Comparison of ENCODE assay signal across 34 cellular contexts in genomic region chr7:43143918-43144589, GRCh38. TPM values are rescaled to one million over a fixed set of nuclear protein-coding genes. Genes with fewer than 3 reads are reported as not detected.
"Had no signal": no experiment of that assay in that cellular context is flagged by ENCODE, and none has a peak within 500 bp of the region (broad histone marks: within the 10 kb centered on the region; RNA-seq: fewer than 3 reads in every experiment).

No MANE protein-coding gene starts in this region.

- H3K4me3 ChIP-seq: adrenal gland, body of pancreas, coronary artery, heart right ventricle, left lung, lower lobe of right lung, mucosa of descending colon, right atrium auricular region, stomach, thyroid gland, upper lobe of left lung had no signal

- H3K27me3 ChIP-seq: adrenal gland, body of pancreas, right atrium auricular region, thyroid gland, upper lobe of left lung had no signal

- H3K9me3 ChIP-seq: adrenal gland, body of pancreas, heart right ventricle, left lung, lower lobe of right lung, mucosa of descending colon, right atrium auricular region, stomach, thyroid gland, upper lobe of left lung had no signal

- H3K27ac Mint-ChIP-seq: activated CD4-positive, alpha-beta memory T cell treated with anti-CD3 and anti-CD28 coated beads for 36 hours; activated CD4-positive, alpha-beta T cell treated with anti-CD3 and anti-CD28 coated beads, Interleukin-2, amount 10 ng/mL, durations not matched to agents 24 days and 14 days; activated naive CD4-positive, alpha-beta T cell treated with anti-CD3 and anti-CD28 coated beads for 36 hours; activated naive CD8-positive, alpha-beta T cell treated with anti-CD3 and anti-CD28 coated beads for 36 hours; activated T-helper 1 cell treated with anti-CD3 and anti-CD28 coated beads, Interleukin-12 subunit alpha, Interleukin-12 subunit beta, Interleukin-2, Interleukin-4 antibody, amounts not matched to agents 30 ng/mL and 10 ng/mL and 1 ng/mL, durations not matched to agents 14 hours and 24 hours and 36 hours; effector memory CD8-positive, alpha-beta T cell; natural killer cell treated with Interleukin-12 subunit alpha and Interleukin-12 subunit beta and Interleukin-15 and Interleukin-18, amount 100 ng/mL, for 72 hours; stimulated activated naive B cell treated with anti-CD40 and anti-IgM and Interleukin-4, amounts not matched to agents 10 μg/mL and 1 μg/mL and 100 μg/mL, for 72 hours had no signal

- H3K36me3 Mint-ChIP-seq: activated CD4-positive, alpha-beta memory T cell treated with anti-CD3 and anti-CD28 coated beads for 36 hours; activated naive CD8-positive, alpha-beta T cell treated with anti-CD3 and anti-CD28 coated beads for 36 hours; natural killer cell treated with Interleukin-12 subunit alpha and Interleukin-12 subunit beta and Interleukin-15 and Interleukin-18, amount 100 ng/mL, for 72 hours; stimulated activated naive B cell treated with anti-CD40 and anti-IgM and Interleukin-4, amounts not matched to agents 10 μg/mL and 1 μg/mL and 100 μg/mL, for 72 hours had no signal

- H3K9me3 Mint-ChIP-seq: activated CD4-positive, alpha-beta memory T cell treated with anti-CD3 and anti-CD28 coated beads for 36 hours; activated CD4-positive, alpha-beta T cell treated with anti-CD3 and anti-CD28 coated beads, Interleukin-2, amount 10 ng/mL, durations not matched to agents 24 days and 14 days; activated naive CD4-positive, alpha-beta T cell treated with anti-CD3 and anti-CD28 coated beads for 36 hours; activated naive CD8-positive, alpha-beta T cell treated with anti-CD3 and anti-CD28 coated beads for 36 hours; activated T-helper 1 cell treated with anti-CD3 and anti-CD28 coated beads, Interleukin-12 subunit alpha, Interleukin-12 subunit beta, Interleukin-2, Interleukin-4 antibody, amounts not matched to agents 30 ng/mL and 10 ng/mL and 1 ng/mL, durations not matched to agents 14 hours and 24 hours and 36 hours; effector memory CD8-positive, alpha-beta T cell; natural killer cell treated with Interleukin-12 subunit alpha and Interleukin-12 subunit beta and Interleukin-15 and Interleukin-18, amount 100 ng/mL, for 72 hours; stimulated activated naive B cell treated with anti-CD40 and anti-IgM and Interleukin-4, amounts not matched to agents 10 μg/mL and 1 μg/mL and 100 μg/mL, for 72 hours had no signal

- H3K27ac ChIP-seq: adrenal gland, body of pancreas, coronary artery, heart right ventricle, left lung, lower lobe of right lung, right atrium auricular region, stomach, thyroid gland, upper lobe of left lung had no signal

- H3K4me3 Mint-ChIP-seq: activated CD4-positive, alpha-beta memory T cell treated with anti-CD3 and anti-CD28 coated beads for 36 hours; activated CD4-positive, alpha-beta T cell treated with anti-CD3 and anti-CD28 coated beads, Interleukin-2, amount 10 ng/mL, durations not matched to agents 24 days and 14 days; activated naive CD4-positive, alpha-beta T cell treated with anti-CD3 and anti-CD28 coated beads for 36 hours; activated naive CD8-positive, alpha-beta T cell treated with anti-CD3 and anti-CD28 coated beads for 36 hours; activated T-helper 1 cell treated with anti-CD3 and anti-CD28 coated beads, Interleukin-12 subunit alpha, Interleukin-12 subunit beta, Interleukin-2, Interleukin-4 antibody, amounts not matched to agents 30 ng/mL and 10 ng/mL and 1 ng/mL, durations not matched to agents 14 hours and 24 hours and 36 hours; effector memory CD8-positive, alpha-beta T cell; natural killer cell treated with Interleukin-12 subunit alpha and Interleukin-12 subunit beta and Interleukin-15 and Interleukin-18, amount 100 ng/mL, for 72 hours; stimulated activated naive B cell treated with anti-CD40 and anti-IgM and Interleukin-4, amounts not matched to agents 10 μg/mL and 1 μg/mL and 100 μg/mL, for 72 hours had no signal

- H3K4me1 ChIP-seq: adrenal gland, body of pancreas, heart right ventricle, left lung, lower lobe of right lung, right atrium auricular region, stomach had no signal

- ATAC-seq: body of pancreas; effector memory CD8-positive, alpha-beta T cell; esophagus mucosa; heart right ventricle; left lung; lower lobe of right lung; mucosa of descending colon; natural killer cell treated with Interleukin-12 subunit alpha and Interleukin-12 subunit beta and Interleukin-15 and Interleukin-18, amount 100 ng/mL, for 72 hours; stimulated activated naive B cell treated with anti-CD40 and anti-IgM and Interleukin-4, amounts not matched to agents 10 μg/mL and 1 μg/mL and 100 μg/mL, for 72 hours had no signal

- H3K36me3 ChIP-seq: adrenal gland, heart right ventricle, left lung, lower lobe of right lung, right atrium auricular region, stomach, thyroid gland, upper lobe of left lung had no signal

- H3K4me1 Mint-ChIP-seq: activated CD4-positive, alpha-beta T cell treated with anti-CD3 and anti-CD28 coated beads, Interleukin-2, amount 10 ng/mL, durations not matched to agents 24 days and 14 days; activated naive CD8-positive, alpha-beta T cell treated with anti-CD3 and anti-CD28 coated beads for 36 hours; stimulated activated naive B cell treated with anti-CD40 and anti-IgM and Interleukin-4, amounts not matched to agents 10 μg/mL and 1 μg/mL and 100 μg/mL, for 72 hours had no signal

- DNase-seq: activated CD4-positive, alpha-beta memory T cell treated with anti-CD3 and anti-CD28 coated beads for 36 hours; activated CD4-positive, alpha-beta T cell treated with anti-CD3 and anti-CD28 coated beads, Interleukin-2, amount 10 ng/mL, durations not matched to agents 24 days and 14 days; activated CD4-positive, CD25-positive, alpha-beta regulatory T cell treated with anti-CD3 and anti-CD28 coated beads, Interleukin-2, amount 50 U/mL, for 72 hours; activated CD8-positive, alpha-beta memory T cell treated with anti-CD3 and anti-CD28 coated beads, Interleukin-2, amount 50 U/mL, for 4 hours; activated effector memory CD4-positive, alpha-beta T cell treated with anti-CD3 and anti-CD28 coated beads, Interleukin-2, amount 50 U/mL, for 16 hours; activated naive CD4-positive, alpha-beta T cell treated with anti-CD3 and anti-CD28 coated beads for 36 hours; activated naive CD8-positive, alpha-beta T cell treated with anti-CD3 and anti-CD28 coated beads for 36 hours; activated T-cell treated with anti-CD3 and anti-CD28 coated beads, Interleukin-2, amount 50 U/mL, for 1 hour; adrenal gland; aorta; body of pancreas; effector memory CD8-positive, alpha-beta T cell; foreskin fibroblast; heart right ventricle; kidney glomerular epithelial cell; left lung; lower lobe of right lung; mucosa of descending colon; stimulated activated CD4-positive, alpha-beta T cell treated with anti-CD3 and anti-CD28 coated beads, Interleukin-15, amount 100 ng/mL, for 24 hours; stimulated activated CD4-positive, alpha-beta T cell treated with anti-CD3 and anti-CD28 coated beads, Interleukin-2, amount 100 ng/mL, for 24 hours; stimulated activated naive B cell treated with anti-CD40 and anti-IgM and Interleukin-4, amounts not matched to agents 10 μg/mL and 1 μg/mL and 100 μg/mL, for 72 hours; stomach; thyroid gland; upper lobe of left lung had no signal

RNA-seq across cellular contexts. Expression of gene HECW1, which starts 31.6 kb away (rescaled TPM):
- total RNA-seq: activated CD4-positive, alpha-beta memory T cell treated with anti-CD3 and anti-CD28 coated beads for 36 hours; activated CD4-positive, alpha-beta T cell treated with anti-CD3 and anti-CD28 coated beads, Interleukin-2, amount 10 ng/mL, durations not matched to agents 24 days and 14 days; activated CD8-positive, alpha-beta memory T cell treated with anti-CD3 and anti-CD28 coated beads for 36 hours; activated naive CD4-positive, alpha-beta T cell treated with anti-CD3 and anti-CD28 coated beads for 36 hours; activated naive CD8-positive, alpha-beta T cell treated with anti-CD3 and anti-CD28 coated beads for 36 hours; activated T-helper 1 cell treated with anti-CD3 and anti-CD28 coated beads, Interleukin-12 subunit alpha, Interleukin-12 subunit beta, Interleukin-2, Interleukin-4 antibody, amounts not matched to agents 30 ng/mL and 10 ng/mL and 1 ng/mL, durations not matched to agents 14 hours and 24 hours and 36 hours; cardiac septum; glomerular endothelial cell; myocyte; natural killer cell treated with Interleukin-12 subunit alpha and Interleukin-12 subunit beta and Interleukin-15 and Interleukin-18, amount 100 ng/mL, for 72 hours; pulmonary artery endothelial cell had no signal
